Comparison of ENCODE assay signal across 2 cellular contexts in the genomic region with DNA sequence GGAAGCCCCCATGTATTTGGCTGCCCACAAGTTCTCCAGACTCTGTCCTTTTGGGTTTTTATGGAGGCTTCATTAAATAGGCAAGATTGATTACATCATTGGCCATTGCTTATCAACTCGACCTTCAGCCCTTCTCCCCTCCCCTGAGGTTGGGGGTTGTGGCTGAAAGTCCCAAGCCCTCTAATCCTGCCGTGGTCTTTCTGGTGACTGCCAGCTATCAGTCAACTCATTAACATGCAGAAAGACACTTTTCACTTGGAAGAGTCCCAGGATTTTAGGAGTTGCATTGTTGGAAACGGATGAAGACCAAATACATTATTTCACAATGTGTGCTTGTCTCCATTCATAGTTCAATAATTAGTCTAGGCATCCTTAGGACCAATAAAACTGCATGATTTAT.
TF ChIP-seq lines count a peak whose summit lies in the region.

No MANE protein-coding gene starts in this region.

TF ChIP-seq in HEK293, 187 proteins besides CTCF, POLR2A, EP300 and RAD21 (continued from another document):
- TF ChIP-seq, protein P1, sequence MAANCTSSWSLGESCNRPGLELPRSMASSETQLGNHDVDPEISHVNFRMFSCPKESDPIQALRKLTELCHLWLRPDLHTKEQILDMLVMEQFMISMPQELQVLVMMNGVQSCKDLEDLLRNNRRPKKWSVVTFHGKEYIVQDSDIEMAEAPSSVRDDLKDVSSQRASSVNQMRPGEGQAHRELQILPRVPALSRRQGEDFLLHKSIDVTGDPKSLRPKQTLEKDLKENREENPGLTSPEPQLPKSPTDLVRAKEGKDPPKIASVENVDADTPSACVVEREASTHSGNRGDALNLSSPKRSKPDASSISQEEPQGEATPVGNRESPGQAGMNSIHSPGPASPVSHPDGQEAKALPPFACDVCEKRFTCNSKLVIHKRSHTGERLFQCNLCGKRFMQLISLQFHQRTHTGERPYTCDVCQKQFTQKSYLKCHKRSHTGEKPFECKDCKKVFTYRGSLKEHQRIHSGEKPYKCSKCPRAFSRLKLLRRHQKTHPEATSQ (tag by site-specific recombination; IDR thresholded peaks at IDR 0.05) = no peak
- TF ChIP-seq, protein P2, sequence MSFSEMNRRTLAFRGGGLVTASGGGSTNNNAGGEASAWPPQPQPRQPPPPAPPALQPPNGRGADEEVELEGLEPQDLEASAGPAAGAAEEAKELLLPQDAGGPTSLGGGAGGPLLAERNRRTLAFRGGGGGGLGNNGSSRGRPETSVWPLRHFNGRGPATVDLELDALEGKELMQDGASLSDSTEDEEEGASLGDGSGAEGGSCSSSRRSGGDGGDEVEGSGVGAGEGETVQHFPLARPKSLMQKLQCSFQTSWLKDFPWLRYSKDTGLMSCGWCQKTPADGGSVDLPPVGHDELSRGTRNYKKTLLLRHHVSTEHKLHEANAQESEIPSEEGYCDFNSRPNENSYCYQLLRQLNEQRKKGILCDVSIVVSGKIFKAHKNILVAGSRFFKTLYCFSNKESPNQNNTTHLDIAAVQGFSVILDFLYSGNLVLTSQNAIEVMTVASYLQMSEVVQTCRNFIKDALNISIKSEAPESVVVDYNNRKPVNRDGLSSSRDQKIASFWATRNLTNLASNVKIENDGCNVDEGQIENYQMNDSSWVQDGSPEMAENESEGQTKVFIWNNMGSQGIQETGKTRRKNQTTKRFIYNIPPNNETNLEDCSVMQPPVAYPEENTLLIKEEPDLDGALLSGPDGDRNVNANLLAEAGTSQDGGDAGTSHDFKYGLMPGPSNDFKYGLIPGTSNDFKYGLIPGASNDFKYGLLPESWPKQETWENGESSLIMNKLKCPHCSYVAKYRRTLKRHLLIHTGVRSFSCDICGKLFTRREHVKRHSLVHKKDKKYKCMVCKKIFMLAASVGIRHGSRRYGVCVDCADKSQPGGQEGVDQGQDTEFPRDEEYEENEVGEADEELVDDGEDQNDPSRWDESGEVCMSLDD (tag by site-specific recombination; IDR thresholded peaks at IDR 0.05) = no peak
- TF ChIP-seq SCRT1 (tag by site-specific recombination; IDR thresholded peaks at IDR 0.05; ENCODE audit: borderline replicate concordance) = no peak
- TF ChIP-seq, protein P3, sequence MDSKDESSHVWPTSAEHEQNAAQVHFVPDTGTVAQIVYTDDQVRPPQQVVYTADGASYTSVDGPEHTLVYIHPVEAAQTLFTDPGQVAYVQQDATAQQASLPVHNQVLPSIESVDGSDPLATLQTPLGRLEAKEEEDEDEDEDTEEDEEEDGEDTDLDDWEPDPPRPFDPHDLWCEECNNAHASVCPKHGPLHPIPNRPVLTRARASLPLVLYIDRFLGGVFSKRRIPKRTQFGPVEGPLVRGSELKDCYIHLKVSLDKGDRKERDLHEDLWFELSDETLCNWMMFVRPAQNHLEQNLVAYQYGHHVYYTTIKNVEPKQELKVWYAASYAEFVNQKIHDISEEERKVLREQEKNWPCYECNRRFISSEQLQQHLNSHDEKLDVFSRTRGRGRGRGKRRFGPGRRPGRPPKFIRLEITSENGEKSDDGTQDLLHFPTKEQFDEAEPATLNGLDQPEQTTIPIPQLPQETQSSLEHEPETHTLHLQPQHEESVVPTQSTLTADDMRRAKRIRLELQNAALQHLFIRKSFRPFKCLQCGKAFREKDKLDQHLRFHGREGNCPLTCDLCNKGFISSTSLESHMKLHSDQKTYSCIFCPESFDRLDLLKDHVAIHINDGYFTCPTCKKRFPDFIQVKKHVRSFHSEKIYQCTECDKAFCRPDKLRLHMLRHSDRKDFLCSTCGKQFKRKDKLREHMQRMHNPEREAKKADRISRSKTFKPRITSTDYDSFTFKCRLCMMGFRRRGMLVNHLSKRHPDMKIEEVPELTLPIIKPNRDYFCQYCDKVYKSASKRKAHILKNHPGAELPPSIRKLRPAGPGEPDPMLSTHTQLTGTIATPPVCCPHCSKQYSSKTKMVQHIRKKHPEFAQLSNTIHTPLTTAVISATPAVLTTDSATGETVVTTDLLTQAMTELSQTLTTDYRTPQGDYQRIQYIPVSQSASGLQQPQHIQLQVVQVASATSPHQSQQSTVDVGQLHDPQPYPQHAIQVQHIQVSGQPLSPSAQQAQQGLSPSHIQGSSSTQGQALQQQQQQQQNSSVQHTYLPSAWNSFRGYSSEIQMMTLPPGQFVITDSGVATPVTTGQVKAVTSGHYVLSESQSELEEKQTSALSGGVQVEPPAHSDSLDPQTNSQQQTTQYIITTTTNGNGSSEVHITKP (tag by site-specific recombination; IDR thresholded peaks at IDR 0.05) = 0 out of 2 replicates have a peak, but pooled peaks have one; percentile 11
- TF ChIP-seq, protein P4, sequence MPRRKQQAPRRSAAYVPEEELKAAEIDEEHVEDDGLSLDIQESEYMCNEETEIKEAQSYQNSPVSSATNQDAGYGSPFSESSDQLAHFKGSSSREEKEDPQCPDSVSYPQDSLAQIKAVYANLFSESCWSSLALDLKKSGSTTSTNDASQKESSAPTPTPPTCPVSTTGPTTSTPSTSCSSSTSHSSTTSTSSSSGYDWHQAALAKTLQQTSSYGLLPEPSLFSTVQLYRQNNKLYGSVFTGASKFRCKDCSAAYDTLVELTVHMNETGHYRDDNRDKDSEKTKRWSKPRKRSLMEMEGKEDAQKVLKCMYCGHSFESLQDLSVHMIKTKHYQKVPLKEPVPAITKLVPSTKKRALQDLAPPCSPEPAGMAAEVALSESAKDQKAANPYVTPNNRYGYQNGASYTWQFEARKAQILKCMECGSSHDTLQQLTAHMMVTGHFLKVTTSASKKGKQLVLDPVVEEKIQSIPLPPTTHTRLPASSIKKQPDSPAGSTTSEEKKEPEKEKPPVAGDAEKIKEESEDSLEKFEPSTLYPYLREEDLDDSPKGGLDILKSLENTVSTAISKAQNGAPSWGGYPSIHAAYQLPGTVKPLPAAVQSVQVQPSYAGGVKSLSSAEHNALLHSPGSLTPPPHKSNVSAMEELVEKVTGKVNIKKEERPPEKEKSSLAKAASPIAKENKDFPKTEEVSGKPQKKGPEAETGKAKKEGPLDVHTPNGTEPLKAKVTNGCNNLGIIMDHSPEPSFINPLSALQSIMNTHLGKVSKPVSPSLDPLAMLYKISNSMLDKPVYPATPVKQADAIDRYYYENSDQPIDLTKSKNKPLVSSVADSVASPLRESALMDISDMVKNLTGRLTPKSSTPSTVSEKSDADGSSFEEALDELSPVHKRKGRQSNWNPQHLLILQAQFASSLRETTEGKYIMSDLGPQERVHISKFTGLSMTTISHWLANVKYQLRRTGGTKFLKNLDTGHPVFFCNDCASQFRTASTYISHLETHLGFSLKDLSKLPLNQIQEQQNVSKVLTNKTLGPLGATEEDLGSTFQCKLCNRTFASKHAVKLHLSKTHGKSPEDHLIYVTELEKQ (tag by site-specific recombination; IDR thresholded peaks at IDR 0.05; ENCODE audit: borderline replicate concordance) = peak; percentile 15; the same call in 1 of the 2 replicates
- no peak for TF ChIP-seq IKZF3 (tag by site-specific recombination; IDR thresholded peaks at IDR 0.05)

TF ChIP-seq in liver, 16 proteins besides CTCF, POLR2A, EP300 and RAD21 (continued from another document):
- TF ChIP-seq, protein P5, sequence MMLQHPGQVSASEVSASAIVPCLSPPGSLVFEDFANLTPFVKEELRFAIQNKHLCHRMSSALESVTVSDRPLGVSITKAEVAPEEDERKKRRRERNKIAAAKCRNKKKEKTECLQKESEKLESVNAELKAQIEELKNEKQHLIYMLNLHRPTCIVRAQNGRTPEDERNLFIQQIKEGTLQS (IDR thresholded peaks at IDR 0.05) = peak; percentile 83
- no peak for TF ChIP-seq NR2F2 (IDR thresholded peaks at IDR 0.05)
- TF ChIP-seq, protein P6, sequence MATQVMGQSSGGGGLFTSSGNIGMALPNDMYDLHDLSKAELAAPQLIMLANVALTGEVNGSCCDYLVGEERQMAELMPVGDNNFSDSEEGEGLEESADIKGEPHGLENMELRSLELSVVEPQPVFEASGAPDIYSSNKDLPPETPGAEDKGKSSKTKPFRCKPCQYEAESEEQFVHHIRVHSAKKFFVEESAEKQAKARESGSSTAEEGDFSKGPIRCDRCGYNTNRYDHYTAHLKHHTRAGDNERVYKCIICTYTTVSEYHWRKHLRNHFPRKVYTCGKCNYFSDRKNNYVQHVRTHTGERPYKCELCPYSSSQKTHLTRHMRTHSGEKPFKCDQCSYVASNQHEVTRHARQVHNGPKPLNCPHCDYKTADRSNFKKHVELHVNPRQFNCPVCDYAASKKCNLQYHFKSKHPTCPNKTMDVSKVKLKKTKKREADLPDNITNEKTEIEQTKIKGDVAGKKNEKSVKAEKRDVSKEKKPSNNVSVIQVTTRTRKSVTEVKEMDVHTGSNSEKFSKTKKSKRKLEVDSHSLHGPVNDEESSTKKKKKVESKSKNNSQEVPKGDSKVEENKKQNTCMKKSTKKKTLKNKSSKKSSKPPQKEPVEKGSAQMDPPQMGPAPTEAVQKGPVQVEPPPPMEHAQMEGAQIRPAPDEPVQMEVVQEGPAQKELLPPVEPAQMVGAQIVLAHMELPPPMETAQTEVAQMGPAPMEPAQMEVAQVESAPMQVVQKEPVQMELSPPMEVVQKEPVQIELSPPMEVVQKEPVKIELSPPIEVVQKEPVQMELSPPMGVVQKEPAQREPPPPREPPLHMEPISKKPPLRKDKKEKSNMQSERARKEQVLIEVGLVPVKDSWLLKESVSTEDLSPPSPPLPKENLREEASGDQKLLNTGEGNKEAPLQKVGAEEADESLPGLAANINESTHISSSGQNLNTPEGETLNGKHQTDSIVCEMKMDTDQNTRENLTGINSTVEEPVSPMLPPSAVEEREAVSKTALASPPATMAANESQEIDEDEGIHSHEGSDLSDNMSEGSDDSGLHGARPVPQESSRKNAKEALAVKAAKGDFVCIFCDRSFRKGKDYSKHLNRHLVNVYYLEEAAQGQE (IDR thresholded peaks at IDR 0.05) = peak; percentile 55
- peak; percentile 71 to 77 for TF ChIP-seq RXRA (IDR thresholded peaks at IDR 0.05)
- no peak for TF ChIP-seq TAF1 (conservative IDR thresholded peaks at IDR 0.05)
